ENCODE assay signal across 8 cellular contexts in the genomic region with DNA sequence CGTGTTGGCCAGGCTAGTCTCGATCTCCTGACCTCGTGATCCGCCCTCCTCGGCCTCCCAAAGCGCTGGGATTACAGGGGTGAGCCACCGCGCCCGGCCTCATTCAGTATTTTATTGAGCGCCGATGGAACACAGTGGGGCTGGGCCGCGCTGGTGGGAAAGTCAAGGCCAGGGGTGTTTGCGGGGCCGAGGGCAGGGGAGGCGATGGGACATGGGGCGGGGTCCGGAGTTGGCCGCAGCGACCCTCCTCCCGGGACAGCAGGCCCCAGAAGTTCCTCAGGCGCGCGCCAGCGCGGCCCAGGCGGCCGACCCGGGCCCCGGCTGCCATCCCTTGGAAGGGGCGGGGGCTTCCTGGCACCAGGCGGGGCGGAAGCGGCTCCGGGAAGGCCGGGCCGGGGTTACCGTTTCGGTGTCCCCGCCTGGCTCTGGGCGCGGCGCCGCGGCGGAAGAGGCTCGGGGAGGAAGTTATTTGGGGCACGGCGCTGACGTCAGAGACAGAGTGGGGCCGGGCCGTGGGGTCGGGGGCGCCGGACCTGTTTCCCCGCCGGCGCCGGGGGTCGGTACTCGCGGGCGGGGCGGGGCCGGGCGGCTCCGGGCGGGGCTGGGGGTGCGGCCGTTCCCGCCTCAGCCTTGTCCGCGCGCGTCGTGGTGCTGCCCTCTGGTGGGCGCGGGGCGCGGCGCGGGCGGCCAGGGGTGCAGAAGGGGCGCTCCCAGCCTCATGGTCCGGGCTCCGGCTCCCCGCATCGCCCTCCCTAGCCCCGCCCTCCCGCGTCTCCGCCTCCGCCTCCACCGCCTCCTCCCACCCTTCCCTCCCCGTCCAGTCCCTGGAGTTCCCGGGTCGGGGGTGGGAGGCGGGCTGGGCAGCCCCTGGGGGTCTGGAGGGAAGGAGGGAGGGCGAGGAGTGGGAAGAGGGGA. TPM values are rescaled to one million over a fixed set of nuclear protein-coding genes. Genes with fewer than 3 reads are reported as not detected.
DNase-seq lines count a peak whose midpoint lies in the region; ATAC-seq lines count a peak whose summit lies in the region.

No MANE protein-coding gene starts in this region.

- no peaks in the 10 kb centered on the region for H3K36me3 Mint-ChIP-seq in activated T-cell treated with anti-CD3 and anti-CD28 coated beads, Interleukin-2, amount 50 U/mL, for 4 hours (ENCODE audit: insufficient read depth)
- no peaks in the 10 kb centered on the region for H3K36me3 Mint-ChIP-seq in naive thymus-derived CD8-positive, alpha-beta T cell

- peak overlapping the region; percentile 78 for H3K4me3 Mint-ChIP-seq in activated T-cell treated with anti-CD3 and anti-CD28 coated beads, Interleukin-2, amount 50 U/mL, for 4 hours
- H3K4me3 Mint-ChIP-seq in naive thymus-derived CD8-positive, alpha-beta T cell, result peak overlapping the region; percentile 50 to 81 (median 72)

- peaks cover 11% of the 10 kb centered on the region for H3K27me3 Mint-ChIP-seq in activated T-cell treated with anti-CD3 and anti-CD28 coated beads, Interleukin-2, amount 50 U/mL, for 4 hours (ENCODE audit: low read depth)
- H3K27me3 Mint-ChIP-seq in naive thymus-derived CD8-positive, alpha-beta T cell, result peaks cover 4 to 19% (median 8%) of the 10 kb centered on the region in 5 donors

- H3K9me3 Mint-ChIP-seq in activated T-cell treated with anti-CD3 and anti-CD28 coated beads, Interleukin-2, amount 50 U/mL, for 4 hours, result no peaks in the 10 kb centered on the region
- H3K9me3 Mint-ChIP-seq in naive thymus-derived CD8-positive, alpha-beta T cell, result no peaks in the 10 kb centered on the region

- peaks cover under 1% of the 10 kb centered on the region for H3K4me1 Mint-ChIP-seq in activated T-cell treated with anti-CD3 and anti-CD28 coated beads, Interleukin-2, amount 50 U/mL, for 4 hours (ENCODE audit: low read depth)
- H3K4me1 Mint-ChIP-seq in naive thymus-derived CD8-positive, alpha-beta T cell, result peaks cover 0 to 9% (median 5%) of the 10 kb centered on the region in 4 donors

- peak; percentile 76 for DNase-seq in DMS153 (lab: John Stamatoyannopoulos, UW)
- peak; percentile 84 for DNase-seq in HuH-7.5 (ENCODE audit: low spot score)
- peak; percentile 91 for DNase-seq in OCI-M1 (lab: John Stamatoyannopoulos, UW)
- peak; percentile 78 for DNase-seq in activated T-cell treated with anti-CD3 and anti-CD28 coated beads, Interleukin-2, amount 50 U/mL, for 4 hours
- DNase-seq in fibroblast of gingiva (ENCODE audit: low read depth), result peak; percentile 81
- DNase-seq in naive thymus-derived CD8-positive, alpha-beta T cell, result peak; percentile 77 to 92 (median 82)
- peak; percentile 74 to 91 (median 84) for DNase-seq in stimulated activated naive CD4-positive, alpha-beta T cell (lab: John Stamatoyannopoulos, UW)

- peak; percentile 73 for ATAC-seq in GM21515 (IDR thresholded peaks at IDR 0.05; ENCODE audit: unreplicated experiment)
- ATAC-seq in activated T-cell treated with anti-CD3 and anti-CD28 coated beads, Interleukin-2, amount 50 U/mL, for 4 hours, result peak; percentile 94
- ATAC-seq in naive thymus-derived CD8-positive, alpha-beta T cell, result peak; percentile 91 to 93

- peak overlapping the region in 7 of 10 donors; percentile 63 to 91 (median 77) for H3K27ac Mint-ChIP-seq in naive thymus-derived CD8-positive, alpha-beta T cell

- POLR2A ChIA-PET in naive thymus-derived CD8-positive, alpha-beta T cell (lab: Charles Lee), result interaction anchor here (1.0 to 1.4 kb wide), 3 partner anchors 30 to 57 kb away, joined by 3 to 7 read pairs (median 4); partner anchors contain the start of gene KCTD5

RNA-seq across cellular contexts. Expression of gene PRSS27, which starts 1.0 kb away (rescaled TPM):
- total RNA-seq in activated T-cell treated with anti-CD3 and anti-CD28 coated beads, Interleukin-2, amount 50 U/mL, for 4 hours, result 1 to 10 TPM in 1 of 3 donors, under 1 TPM in 2; 0.76 to 1.2 (median 0.84) TPM
- 1 to 10 TPM in 1 of 2 experiments, under 1 TPM in 1; 0.81 to 1.2 TPM for total RNA-seq in naive thymus-derived CD8-positive, alpha-beta T cell
- under 1 TPM in 1 of 3 donors, not detected in 2; 0.06 TPM for polyA plus RNA-seq in naive thymus-derived CD8-positive, alpha-beta T cell

RNA-seq across cellular contexts. Expression of gene SRRM2, which starts 31.5 kb away (rescaled TPM):
- 100 to 1,000 TPM; 537 to 551 (median 548) TPM for total RNA-seq in activated T-cell treated with anti-CD3 and anti-CD28 coated beads, Interleukin-2, amount 50 U/mL, for 4 hours
- 100 to 1,000 TPM; 927 to 965 TPM for total RNA-seq in naive thymus-derived CD8-positive, alpha-beta T cell
- 100 to 1,000 TPM in 1 of 3 donors, 10 to 100 TPM in 2; 25.5 to 110 (median 62.4) TPM for polyA plus RNA-seq in naive thymus-derived CD8-positive, alpha-beta T cell

RNA-seq across cellular contexts. Expression of gene KCTD5, which starts 38.7 kb away (rescaled TPM):
- 10 to 100 TPM; 38.7 to 56.1 (median 42.0) TPM for total RNA-seq in activated T-cell treated with anti-CD3 and anti-CD28 coated beads, Interleukin-2, amount 50 U/mL, for 4 hours
- total RNA-seq in naive thymus-derived CD8-positive, alpha-beta T cell, result 10 to 100 TPM; 24.3 to 25.5 TPM
- 10 to 100 TPM; 10.8 to 18.4 (median 12.9) TPM for polyA plus RNA-seq in naive thymus-derived CD8-positive, alpha-beta T cell

RNA-seq across cellular contexts. Expression of gene ELOB, which starts 56.1 kb away (rescaled TPM):
- 100 to 1,000 TPM; 223 to 320 (median 298) TPM for total RNA-seq in activated T-cell treated with anti-CD3 and anti-CD28 coated beads, Interleukin-2, amount 50 U/mL, for 4 hours
- total RNA-seq in naive thymus-derived CD8-positive, alpha-beta T cell, result 100 to 1,000 TPM; 121 to 137 TPM
- 100 to 1,000 TPM; 230 to 301 (median 288) TPM for polyA plus RNA-seq in naive thymus-derived CD8-positive, alpha-beta T cell

Comparison
In these comparisons a context has a peak if more than half of its experiments do, and no peak if none do; other contexts are left out.
1. Peak in every context shown above with its lines: DNase-seq and ATAC-seq.